Comparison of ENCODE assay signal across 11 cellular contexts in the genomic region with DNA sequence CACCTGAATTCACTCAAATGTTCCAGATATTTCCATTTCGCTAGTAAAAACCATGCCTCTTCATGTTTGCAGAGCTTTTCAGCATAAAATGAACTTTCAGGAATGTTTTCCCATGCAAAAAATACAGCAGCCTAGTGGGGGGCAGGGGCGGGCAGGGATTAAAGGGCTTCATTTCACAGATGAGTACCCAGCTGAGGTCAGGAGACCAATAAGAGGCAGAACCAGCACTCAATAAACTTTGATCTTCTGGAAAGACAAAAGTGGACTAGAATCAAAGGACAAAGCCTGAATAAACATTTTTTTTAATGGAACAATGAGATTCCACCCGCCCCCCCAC. TPM values are rescaled to one million over a fixed set of nuclear protein-coding genes. Genes with fewer than 3 reads are reported as not detected.
DNase-seq lines count a peak whose midpoint lies in the region; ATAC-seq and TF ChIP-seq lines count a peak whose summit lies in the region.
"Had no signal": no experiment of that assay in that cellular context is flagged by ENCODE, and none has a peak within 500 bp of the region (broad histone marks: within the 10 kb centered on the region; RNA-seq: fewer than 3 reads in every experiment).

No MANE protein-coding gene starts in this region.

- TF ChIP-seq CTCF in C4-2B (conservative IDR thresholded peaks at IDR 0.05) (no peak), chondrocyte (IDR thresholded peaks at IDR 0.05) (no peak), prostate gland (IDR thresholded peaks at IDR 0.05) (no peak)

- H3K4me3 ChIP-seq in prostate gland = no peak overlapping the region
- H3K4me3 ChIP-seq: GM23248 had no signal

- TF ChIP-seq POLR2A in prostate gland (IDR thresholded peaks at IDR 0.05) = no peak

- H3K27me3 ChIP-seq in prostate gland (replicated peaks; ENCODE audit: insufficient read depth) = no peaks in the 10 kb centered on the region

- peaks cover 23% of the 10 kb centered on the region for H3K4me1 Mint-ChIP-seq in chondrocyte (ENCODE audit: low read depth)

- in situ Hi-C loops in KBM-7 (cut with MboI; ENCODE audit: low pct_unique_long_range_greater_than_20kb, low sequenced_read_pairs) = no loop called here

- H3K4me3 Mint-ChIP-seq in chondrocyte (ENCODE audit: unreplicated experiment) = no peak overlapping the region

- WGBS in prostate gland = 51% methylated on average over 3 of the region's 3 CpGs

- no peaks in the 10 kb centered on the region for H3K4me1 ChIP-seq in prostate gland (replicated peaks)

- no peak for TF ChIP-seq RAD21 in Ishikawa (IDR thresholded peaks at IDR 0.05; ENCODE audit: low read depth)

- peak; percentile 25; the same call in 1 of the 2 replicates for TF ChIP-seq EP300 in Ishikawa (IDR thresholded peaks at IDR 0.05; ENCODE audit: borderline replicate concordance)

- no peak for ATAC-seq in HG03521 (IDR thresholded peaks at IDR 0.05; ENCODE audit: unreplicated experiment)
- ATAC-seq: effector memory CD8-positive, alpha-beta T cell had no signal

- DNase-seq in chondrocyte (ENCODE audit: low spot score) = no peak
- DNase-seq in prostate gland (ENCODE audit: low spot score) = no peak
- DNase-seq in effector CD8-positive, alpha-beta T cell (lab: John Stamatoyannopoulos, UW) = no peak
- DNase-seq in KBM-7 = no peak
- no peak for DNase-seq in AG08395 (ENCODE audit: low spot score)
- DNase-seq: effector memory CD8-positive, alpha-beta T cell; OCI-M1 had no signal

- no peaks in the 10 kb centered on the region for H3K36me3 ChIP-seq in prostate gland

- intact Hi-C loops in prostate gland (cut with DNase I) = no loop called here

- peak overlapping the region; percentile 90 for H3K27ac Mint-ChIP-seq in chondrocyte (ENCODE audit: unreplicated experiment)

- no peaks in the 10 kb centered on the region for H3K36me3 Mint-ChIP-seq in chondrocyte (ENCODE audit: low read depth)

- H3K27me3 Mint-ChIP-seq in chondrocyte (ENCODE audit: low read depth) = no peaks in the 10 kb centered on the region
- H3K27me3 Mint-ChIP-seq: effector memory CD8-positive, alpha-beta T cell had no signal

- H3K27ac ChIP-seq in C4-2B (peak overlapping the region; percentile 13; the same call in 1 of the 2 replicates), prostate gland (peak overlapping the region; percentile 6 to 38)
- H3K27ac ChIP-seq: GM23248 had no signal

- no peaks in the 10 kb centered on the region for H3K9me3 Mint-ChIP-seq in chondrocyte (ENCODE audit: low read depth)
- H3K9me3 Mint-ChIP-seq: effector memory CD8-positive, alpha-beta T cell had no signal

- H3K9me3 ChIP-seq in prostate gland = no peaks in the 10 kb centered on the region

TF ChIP-seq in Ishikawa, 13 proteins besides CTCF, POLR2A, EP300 and RAD21:
- TF ChIP-seq, protein P1, sequence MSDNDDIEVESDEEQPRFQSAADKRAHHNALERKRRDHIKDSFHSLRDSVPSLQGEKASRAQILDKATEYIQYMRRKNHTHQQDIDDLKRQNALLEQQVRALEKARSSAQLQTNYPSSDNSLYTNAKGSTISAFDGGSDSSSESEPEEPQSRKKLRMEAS (IDR thresholded peaks at IDR 0.05) = no peak
- TF ChIP-seq CEBPB (IDR thresholded peaks at IDR 0.05) = no peak
- peak; percentile 3; the same call in 1 of the 2 replicates for TF ChIP-seq NFIC (IDR thresholded peaks at IDR 0.05)
- peak; percentile 14; the same call in 1 of the 2 replicates for TF ChIP-seq TCF12 (IDR thresholded peaks at IDR 0.05; ENCODE audit: low read depth)

RNA-seq across cellular contexts. Expression of a gene that starts 8.0 kb away (rescaled TPM):
- total RNA-seq in chondrocyte = 3.4 to 3.8 TPM (median 3.4 TPM) in 3 replicates
- total RNA-seq in prostate gland = 10 to 100 TPM in 1 of 2 donors, 1 to 10 TPM in 1; 5.1 to 30.8 TPM
